ENCODE assay signal across 8 cellular contexts in genomic region chr19:14555918-14556661, GRCh38. TPM values are rescaled to one million over a fixed set of nuclear protein-coding genes. Genes with fewer than 3 reads are reported as not detected.
A peak's percentile ranks its signal among the peaks of the same experiment; 100 is the strongest.
DNase-seq lines count a peak whose midpoint lies in the region; ATAC-seq and TF ChIP-seq lines count a peak whose summit lies in the region.

No MANE protein-coding gene starts in this region.

- no peak for ATAC-seq in central memory CD8-positive, alpha-beta T cell (replicated peaks; ENCODE audit: extremely low read depth, poor library complexity, severe bottlenecking)
- ATAC-seq in omental fat pad (ENCODE audit: low FRiP score) = no peak
- ATAC-seq in HG02973 (IDR thresholded peaks at IDR 0.05; ENCODE audit: unreplicated experiment) = no peak

- H3K9me3 ChIP-seq in osteoblast (ENCODE audit: low read depth, low read length) (no peaks in the 10 kb centered on the region), prostate gland (no peaks in the 10 kb centered on the region)

- H3K27me3 Mint-ChIP-seq in central memory CD8-positive, alpha-beta T cell = no peaks in the 10 kb centered on the region

- peak overlapping the region; percentile 74 for H3K4me2 ChIP-seq in osteoblast (ENCODE audit: insufficient read depth, low read length)

- peak overlapping the region; percentile 61 for H2AFZ ChIP-seq in osteoblast (ENCODE audit: low read length)

- TF ChIP-seq CTCF in osteoblast (IDR thresholded peaks at IDR 0.05; ENCODE audit: extremely low read depth, low read depth, low read length) (no peak), omental fat pad (IDR thresholded peaks at IDR 0.05) (no peak), prostate gland (IDR thresholded peaks at IDR 0.05) (no peak)

- H3K4me1 ChIP-seq in osteoblast (ENCODE audit: insufficient read depth, low read length) (peaks cover 21% of the 10 kb centered on the region), prostate gland (replicated peaks) (peaks cover 22% of the 10 kb centered on the region)

- DNase-seq in EH (ENCODE audit: low read depth) = peak; percentile 39
- peak; percentile 19 for DNase-seq in NCI-H226
- no peak for DNase-seq in central memory CD8-positive, alpha-beta T cell (ENCODE audit: low spot score in 2 of 2)
- DNase-seq in osteoblast (ENCODE audit: insufficient read length, low spot score, missing footprints) = peak; percentile 84
- DNase-seq in omental fat pad (ENCODE audit: low spot score) = no peak
- no peak for DNase-seq in prostate gland (ENCODE audit: low spot score)
- DNase-seq in NCI-H2107 (lab: John Stamatoyannopoulos, UW) = no peak

- intact Hi-C loops in prostate gland (cut with DNase I) = no loop called here

- H3K36me3 ChIP-seq in osteoblast (ENCODE audit: insufficient read depth, low read length) (no peaks in the 10 kb centered on the region), prostate gland (no peaks in the 10 kb centered on the region)

- no peaks in the 10 kb centered on the region for H3K27me3 ChIP-seq in osteoblast (ENCODE audit: insufficient read depth, low read length)
- H3K27me3 ChIP-seq in prostate gland (replicated peaks; ENCODE audit: insufficient read depth) = no peaks in the 10 kb centered on the region

- 75% methylated on average over 12 of the region's 12 CpGs for WGBS in prostate gland

- H3K4me3 ChIP-seq in osteoblast (ENCODE audit: insufficient read depth, low read length) (peak overlapping the region; percentile 52), prostate gland (no peak overlapping the region)

- H3K79me2 ChIP-seq in osteoblast (ENCODE audit: insufficient read depth, low read length) = peaks cover 23% of the 10 kb centered on the region

- TF ChIP-seq POLR2A in prostate gland (IDR thresholded peaks at IDR 0.05) = no peak

- peaks cover 3% of the 10 kb centered on the region for H4K20me1 ChIP-seq in osteoblast (ENCODE audit: insufficient read depth, low read length)

- H3K27ac Mint-ChIP-seq in central memory CD8-positive, alpha-beta T cell (ENCODE audit: low read depth) = peak overlapping the region; percentile 77

- H3K27ac ChIP-seq in osteoblast (ENCODE audit: low read depth, low read length) (peak overlapping the region; percentile 54), prostate gland (no peak overlapping the region)

- H3K4me3 Mint-ChIP-seq in central memory CD8-positive, alpha-beta T cell = peak overlapping the region; percentile 61

- H3K36me3 Mint-ChIP-seq in central memory CD8-positive, alpha-beta T cell (ENCODE audit: insufficient read depth) = peaks cover 11% of the 10 kb centered on the region

- H3K4me1 Mint-ChIP-seq in central memory CD8-positive, alpha-beta T cell = peaks cover 44% of the 10 kb centered on the region

- H3K9me3 Mint-ChIP-seq in central memory CD8-positive, alpha-beta T cell = no peaks in the 10 kb centered on the region

RNA-seq across cellular contexts. Expression of gene NDUFB7, which starts 15.8 kb away (rescaled TPM):
- total RNA-seq in osteoblast (219 and 227 TPM in 2 replicates), omental fat pad (100 to 1,000 TPM; 194 to 357 (median 322) TPM), prostate gland (100 to 1,000 TPM; 507 to 534 TPM)

RNA-seq across cellular contexts. Expression of gene TECR, which starts 26.7 kb away (rescaled TPM):
- total RNA-seq in osteoblast (40.1 and 41.6 TPM in 2 replicates), omental fat pad (10 to 100 TPM; 32.9 to 58.1 (median 46.8) TPM), prostate gland (100 to 1,000 TPM; 137 to 154 TPM)

RNA-seq across cellular contexts. Expression of gene CLEC17A, which starts 26.8 kb away (rescaled TPM):
- total RNA-seq in osteoblast (under 0.01 TPM in 1 of 2 replicates, not detected in the other), omental fat pad (under 1 TPM in 1 of 4 donors, not detected in 3; 0.19 TPM), prostate gland (1 to 10 TPM in 1 of 2 donors, under 1 TPM in 1; 0.14 to 1.0 TPM)

RNA-seq across cellular contexts. Expression of gene DNAJB1, which starts 37.9 kb away (rescaled TPM):
- total RNA-seq in osteoblast (65.1 and 70.9 TPM in 2 replicates), omental fat pad (100 to 1,000 TPM in 3 of 4 donors, 10 to 100 TPM in 1; 67.5 to 669 (median 116) TPM), prostate gland (100 to 1,000 TPM in 1 of 2 donors, 10 to 100 TPM in 1; 91.6 to 108 TPM)

Comparison
In these comparisons a context has a peak if more than half of its experiments do, and no peak if none do; other contexts are left out.
1. DNase-seq: peak in EH (single experiment), NCI-H226 (single experiment) and osteoblast (single experiment); none in central memory CD8-positive, alpha-beta T cell (0 of 2), omental fat pad (single experiment), prostate gland (single experiment) and NCI-H2107 (single experiment).